In genomic region chr7:152675761-152676636, GRCh38 we compare ENCODE assay signal across 1 cellular context.
TF ChIP-seq lines count a peak whose summit lies in the region.

XRCC2 (minus strand) TSS chr7:152676141; CDS start chr7:152676079, 62 bp downstream.

TF ChIP-seq in HEK293, 187 proteins besides CTCF, POLR2A, EP300 and RAD21 (continued from another document and continues in another):
- TF ChIP-seq INSM2 (tag by site-specific recombination; IDR thresholded peaks at IDR 0.05) (no peak), ZFP41 (tag by site-specific recombination; IDR thresholded peaks at IDR 0.05; ENCODE audit: borderline replicate concordance) (no peak), ZNF830 (tag by site-specific recombination; IDR thresholded peaks at IDR 0.05; ENCODE audit: low read depth) (no peak), ELK4 (IDR thresholded peaks at IDR 0.05; ENCODE audit: borderline replicate concordance, low read depth, low read length) (no peak; the same call in 1 of the 2 replicates), ZNF132 (tag by site-specific recombination; IDR thresholded peaks at IDR 0.05; ENCODE audit: borderline replicate concordance) (no peak), ZNF585B (tag by site-specific recombination; IDR thresholded peaks at IDR 0.05) (no peak), ZNF518A (tag by site-specific recombination; conservative IDR thresholded peaks at IDR 0.05; ENCODE audit: low read depth) (no peak), ZNF398 (tag by site-specific recombination; IDR thresholded peaks at IDR 0.05) (no peak), ZNF140 (tag by site-specific recombination; IDR thresholded peaks at IDR 0.05) (no peak), SALL2 (tag by site-specific recombination; IDR thresholded peaks at IDR 0.05; ENCODE audit: borderline replicate concordance) (no peak), ZNF704 (tag by site-specific recombination; IDR thresholded peaks at IDR 0.05) (no peak), ZNF311 (tag by site-specific recombination; IDR thresholded peaks at IDR 0.05; ENCODE audit: borderline replicate concordance) (no peak), REST (tag by site-specific recombination; IDR thresholded peaks at IDR 0.05) (no peak), SCRT1 (tag by site-specific recombination; IDR thresholded peaks at IDR 0.05; ENCODE audit: borderline replicate concordance) (no peak), FEZF1 (tag by site-specific recombination; IDR thresholded peaks at IDR 0.05) (no peak), ZNF302 (tag by site-specific recombination; IDR thresholded peaks at IDR 0.05; ENCODE audit: low read depth) (no peak), ZNF19 (tag by site-specific recombination; IDR thresholded peaks at IDR 0.05; ENCODE audit: low read depth) (no peak), KLF17 (tag by site-specific recombination; IDR thresholded peaks at IDR 0.05) (peak; percentile 80; the same call in 1 of the 2 replicates), HOXC10 (CRISPR knock-in tag; IDR thresholded peaks at IDR 0.05) (no peak), ZNF521 (tag by site-specific recombination; IDR thresholded peaks at IDR 0.05) (no peak), KLF16 (tag by site-specific recombination; IDR thresholded peaks at IDR 0.05) (peak; percentile 76), ZSCAN30 (tag by site-specific recombination; IDR thresholded peaks at IDR 0.05) (no peak; the same call in 1 of the 2 replicates), SP7 (tag by site-specific recombination; IDR thresholded peaks at IDR 0.05) (peak; percentile 76), ZNF354C (tag by site-specific recombination; IDR thresholded peaks at IDR 0.05; ENCODE audit: borderline replicate concordance, low read depth) (no peak), PRDM2 (tag by site-specific recombination; IDR thresholded peaks at IDR 0.05; ENCODE audit: borderline replicate concordance) (no peak), YY1 (tag by site-specific recombination; IDR thresholded peaks at IDR 0.05) (no peak), ZNF174 (tag by site-specific recombination; IDR thresholded peaks at IDR 0.05) (no peak), KLF8 (tag by site-specific recombination; IDR thresholded peaks at IDR 0.05) (peak; percentile 73; the same call in 1 of the 2 replicates), ZNF335 (tag by site-specific recombination; conservative IDR thresholded peaks at IDR 0.05) (peak; percentile 88), ZSCAN23 (tag by site-specific recombination; IDR thresholded peaks at IDR 0.05) (peak; percentile 55; the same call in 1 of the 2 replicates), ZNF664 (tag by site-specific recombination; IDR thresholded peaks at IDR 0.05) (0 out of 2 replicates have a peak, but pooled peaks have one; percentile 10), ZNF362 (tag by site-specific recombination; IDR thresholded peaks at IDR 0.05) (no peak), SETDB1 (IDR thresholded peaks at IDR 0.05; ENCODE audit: insufficient read length, low read length) (no peak)
